Comparison of ENCODE assay signal across 9 cellular contexts in genomic region chr9:89661956-89662717, GRCh38. TPM values are rescaled to one million over a fixed set of nuclear protein-coding genes. Genes with fewer than 3 reads are reported as not detected.
DNase-seq lines count a peak whose midpoint lies in the region; ATAC-seq and TF ChIP-seq lines count a peak whose summit lies in the region.
"Had no signal": no experiment of that assay in that cellular context is flagged by ENCODE, and none has a peak within 500 bp of the region (broad histone marks: within the 10 kb centered on the region; RNA-seq: fewer than 3 reads in every experiment).

No MANE protein-coding gene starts in this region.

- WGBS in adrenal gland, 4 donors, result 25 to 44% (median 27%) methylated on average over 7 to 21 of the region's 21 CpGs

- TF ChIP-seq CTCF in adrenal gland (IDR thresholded peaks at IDR 0.05), result no peak
- no peak for TF ChIP-seq CTCF in neural progenitor cell (IDR thresholded peaks at IDR 0.05)

- H3K79me2 ChIP-seq in neural progenitor cell (ENCODE audit: low read depth), result no peaks in the 10 kb centered on the region

- H3K36me3 ChIP-seq in adrenal gland (replicated peaks in 1 of 2), result no peaks in the 10 kb centered on the region
- H3K36me3 ChIP-seq in neural progenitor cell, result no peaks in the 10 kb centered on the region

- H2AFZ ChIP-seq in neural progenitor cell (replicated peaks), result peak overlapping the region; percentile 95

- no peaks in the 10 kb centered on the region for H4K20me1 ChIP-seq in neural progenitor cell (ENCODE audit: low read depth)

- H3K27me3 Mint-ChIP-seq in neural progenitor cell (ENCODE audit: insufficient read depth, low read depth), result peaks cover 9% of the 10 kb centered on the region

- peak overlapping the region in 2 of 4 donors; percentile 11 to 27 for H3K4me3 ChIP-seq in adrenal gland
- H3K4me3 ChIP-seq in neural progenitor cell, result peak overlapping the region; percentile 15

- peak in 1 of 2 donors; percentile 51 for TF ChIP-seq POLR2A in adrenal gland (IDR thresholded peaks at IDR 0.05)

- no peak overlapping the region for H3K9ac ChIP-seq in neural progenitor cell

- H3K36me3 Mint-ChIP-seq in neural progenitor cell, result no peaks in the 10 kb centered on the region
- H3K36me3 Mint-ChIP-seq: activated naive CD8-positive, alpha-beta T cell had no signal

- H3K4me2 ChIP-seq in neural progenitor cell, result peak overlapping the region; percentile 63

- H3K4me1 Mint-ChIP-seq in neural progenitor cell, result peaks cover 50% of the 10 kb centered on the region

- intact Hi-C loops in adrenal gland (cut with DNase I), result no loop called here

- no peaks in the 10 kb centered on the region for H3K9me3 Mint-ChIP-seq in neural progenitor cell

- no peak for ATAC-seq in GM19035 (IDR thresholded peaks at IDR 0.05; ENCODE audit: unreplicated experiment)

- H3K4me3 Mint-ChIP-seq in neural progenitor cell, result peak overlapping the region; percentile 62
- H3K4me3 Mint-ChIP-seq: activated naive CD8-positive, alpha-beta T cell had no signal

- H3F3A ChIP-seq in neural progenitor cell (ENCODE audit: low read depth), result peaks cover 9% of the 10 kb centered on the region

- DNase-seq in CD1c-positive myeloid dendritic cell (ENCODE audit: extremely low spot score) (peak; percentile 87), NCI-H187 (lab: John Stamatoyannopoulos, UW) (peak; percentile 81 to 91), adrenal gland (peak; percentile 99 to 100 (median 99)), glomerular endothelial cell (ENCODE audit: extremely low read depth, low read depth, low spot score) (peak; percentile 82), neural progenitor cell (ENCODE audit: low spot score) (peak; percentile 91), MV-4-11 (lab: John Stamatoyannopoulos, UW) (no peak)
- DNase-seq in NK-92 treated with Interleukin-12 subunit alpha and Interleukin-12 subunit beta, amount 100 ng/mL, for 24 hours (lab: John Stamatoyannopoulos, UW), result no peak

- H3K4me1 ChIP-seq in adrenal gland (replicated peaks in 1 of 2) (peaks cover 26 to 28% of the 10 kb centered on the region in 2 donors), neural progenitor cell (peaks cover 27% of the 10 kb centered on the region)

- peak overlapping the region in 4 of 5 donors; percentile 29 to 76 (median 64) for H3K27ac ChIP-seq in adrenal gland
- H3K27ac ChIP-seq in neural progenitor cell, result no peak overlapping the region

- H3K9me3 ChIP-seq in adrenal gland (replicated peaks in 1 of 3) (no peaks in the 10 kb centered on the region), neural progenitor cell (ENCODE audit: low read depth) (no peaks in the 10 kb centered on the region)

- H3K27me3 ChIP-seq in adrenal gland, result no peaks in the 10 kb centered on the region
- no peaks in the 10 kb centered on the region for H3K27me3 ChIP-seq in neural progenitor cell

- H3K27ac Mint-ChIP-seq in neural progenitor cell, result peak overlapping the region; percentile 74
- H3K27ac Mint-ChIP-seq: activated naive CD8-positive, alpha-beta T cell had no signal

RNA-seq across cellular contexts. Expression of gene GADD45G, which starts 57.3 kb away (rescaled TPM):
- total RNA-seq in adrenal gland, result 100 to 1,000 TPM in 4 of 8 donors, 10 to 100 TPM in 4; 33.7 to 180 (median 93.3) TPM
- 100 to 1,000 TPM in 2 of 3 donors, 1 to 10 TPM in 1; 3.3 to 294 (median 190) TPM for polyA plus RNA-seq in adrenal gland
- 0.35 and 0.97 TPM in 2 replicates for total RNA-seq in glomerular endothelial cell
- 1.8 TPM in 1 of 2 replicates, not detected in the other for total RNA-seq in neural progenitor cell (ENCODE audit: low replicate concordance)

Comparison
In these comparisons a context has a peak if more than half of its experiments do, and no peak if none do; other contexts are left out.
1. DNase-seq: peak in CD1c-positive myeloid dendritic cell (single experiment), NCI-H187 (2 of 2), adrenal gland (7 of 7), glomerular endothelial cell (single experiment) and neural progenitor cell (single experiment); none in MV-4-11 (single experiment) and NK-92 treated with Interleukin-12 subunit alpha and Interleukin-12 subunit beta, amount 100 ng/mL, for 24 hours (single experiment).
2. RNA of gene GADD45G, which starts 57.3 kb away (total RNA-seq): 33.7 to 180 TPM in adrenal gland; 0.35 to 0.97 TPM in glomerular endothelial cell and 1.8 TPM in neural progenitor cell; every median in the first group is over 10 times any median in the second.